Comparison of ENCODE assay signal across 18 cellular contexts in the genomic region with DNA sequence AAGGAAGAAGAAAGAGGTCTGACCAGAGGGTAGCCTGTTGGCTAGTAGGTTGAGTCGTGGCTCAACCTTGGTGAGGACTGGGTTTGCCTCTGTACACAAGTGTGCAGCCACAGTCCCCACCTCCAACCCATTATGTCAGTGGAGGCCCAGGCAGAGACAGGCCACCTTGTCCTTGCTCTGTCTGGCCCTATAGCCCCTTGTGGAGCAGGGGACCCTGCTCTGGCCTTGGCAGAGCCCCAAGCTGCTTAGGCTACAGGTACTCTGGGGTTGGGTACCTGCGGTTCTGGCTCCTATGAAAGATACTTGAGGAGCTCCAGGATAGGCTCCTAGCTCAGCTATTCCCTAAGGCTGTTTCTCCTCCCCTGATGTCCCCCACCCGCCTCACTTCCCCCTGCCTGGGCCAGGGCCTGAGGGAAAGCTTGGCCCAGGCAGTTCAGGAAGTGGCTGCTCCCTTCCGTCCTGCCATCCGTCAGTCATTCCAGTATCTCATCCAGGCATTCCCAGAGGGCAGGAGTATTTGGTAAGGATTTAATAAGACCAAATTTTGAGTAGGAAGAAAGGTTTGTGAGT. TPM values are rescaled to one million over a fixed set of nuclear protein-coding genes. Genes with fewer than 3 reads are reported as not detected.
"Had no signal": no experiment of that assay in that cellular context is flagged by ENCODE, and none has a peak within 500 bp of the region (broad histone marks: within the 10 kb centered on the region; RNA-seq: fewer than 3 reads in every experiment).

No MANE protein-coding gene starts in this region.

- H3K27ac ChIP-seq: ascending aorta, ovary, thyroid gland, uterus had no signal

- H3K9me3 ChIP-seq: ascending aorta, ovary, thyroid gland, uterus had no signal

- ATAC-seq: activated CD8-positive, alpha-beta T cell treated with anti-CD3 and anti-CD28 coated beads for 36 hours; activated T-helper 17 cell treated with anti-CD3 and anti-CD28 coated beads, Interleukin-2, amount 50 U/mL, for 72 hours; natural killer cell had no signal

- H3K36me3 ChIP-seq: ascending aorta, ovary, thyroid gland, uterus had no signal

- DNase-seq: activated CD4-positive, alpha-beta T cell treated with anti-CD3 and anti-CD28 coated beads, Interleukin-2, amount 10 ng/mL, durations not matched to agents 24 days and 14 days; activated CD8-positive, alpha-beta T cell treated with anti-CD3 and anti-CD28 coated beads for 36 hours; activated naive CD4-positive, alpha-beta T cell treated with anti-CD3 and anti-CD28 coated beads, Interleukin-2, amount 10 ng/mL, durations not matched to agents 7 days and 5 days; activated T-cell treated with anti-CD3 and anti-CD28 coated beads, Interleukin-2, amount 50 U/mL, for 1 hour; cortex of kidney; effector memory CD4-positive, alpha-beta T cell; natural killer cell; ovary; stimulated activated CD4-positive, alpha-beta T cell treated with anti-CD3 and anti-CD28 coated beads, Interleukin-12 subunit alpha, Interleukin-12 subunit beta, amount 100 ng/mL, for 4 hours; stimulated activated CD4-positive, alpha-beta T cell treated with anti-CD3 and anti-CD28 coated beads, Interleukin-1b, Interleukin-23, amount 100 ng/mL, for 48 hours; stimulated activated CD8-positive, alpha-beta memory T cell treated with anti-CD3 and anti-CD28 coated beads, Interleukin-4, amount 100 ng/mL, for 48 hours; stimulated activated naive CD4-positive, alpha-beta T cell; thyroid gland; uterus had no signal

- FAIRE-seq: keratinocyte had no signal

- H3K9me3 Mint-ChIP-seq: activated CD4-positive, alpha-beta T cell treated with anti-CD3 and anti-CD28 coated beads, Interleukin-2, amount 10 ng/mL, durations not matched to agents 24 days and 14 days; activated CD8-positive, alpha-beta T cell treated with anti-CD3 and anti-CD28 coated beads for 36 hours; activated naive CD4-positive, alpha-beta T cell treated with anti-CD3 and anti-CD28 coated beads, Interleukin-2, amount 10 ng/mL, durations not matched to agents 7 days and 5 days; activated T-helper 17 cell treated with anti-CD3 and anti-CD28 coated beads, Interleukin-2, amount 50 U/mL, for 72 hours; natural killer cell; T-helper 1 cell treated with Interleukin-12 subunit alpha and Interleukin-12 subunit beta and Interleukin-4 antibody, amounts not matched to agents 30 μg/mL and 1 μg/mL, for 36 hours had no signal

- H3K27me3 ChIP-seq: ascending aorta, ovary, thyroid gland, uterus had no signal

- H3K27ac Mint-ChIP-seq: activated CD4-positive, alpha-beta T cell treated with anti-CD3 and anti-CD28 coated beads, Interleukin-2, amount 10 ng/mL, durations not matched to agents 24 days and 14 days; activated CD8-positive, alpha-beta T cell treated with anti-CD3 and anti-CD28 coated beads for 36 hours; activated naive CD4-positive, alpha-beta T cell treated with anti-CD3 and anti-CD28 coated beads, Interleukin-2, amount 10 ng/mL, durations not matched to agents 7 days and 5 days; activated T-helper 17 cell treated with anti-CD3 and anti-CD28 coated beads, Interleukin-2, amount 50 U/mL, for 72 hours; natural killer cell; T-helper 1 cell treated with Interleukin-12 subunit alpha and Interleukin-12 subunit beta and Interleukin-4 antibody, amounts not matched to agents 30 μg/mL and 1 μg/mL, for 36 hours had no signal

- H3K4me1 Mint-ChIP-seq: activated CD4-positive, alpha-beta T cell treated with anti-CD3 and anti-CD28 coated beads, Interleukin-2, amount 10 ng/mL, durations not matched to agents 24 days and 14 days; activated naive CD4-positive, alpha-beta T cell treated with anti-CD3 and anti-CD28 coated beads, Interleukin-2, amount 10 ng/mL, durations not matched to agents 7 days and 5 days; activated T-helper 17 cell treated with anti-CD3 and anti-CD28 coated beads, Interleukin-2, amount 50 U/mL, for 72 hours; natural killer cell had no signal

- H3K4me3 Mint-ChIP-seq: activated CD4-positive, alpha-beta T cell treated with anti-CD3 and anti-CD28 coated beads, Interleukin-2, amount 10 ng/mL, durations not matched to agents 24 days and 14 days; activated CD8-positive, alpha-beta T cell treated with anti-CD3 and anti-CD28 coated beads for 36 hours; activated naive CD4-positive, alpha-beta T cell treated with anti-CD3 and anti-CD28 coated beads, Interleukin-2, amount 10 ng/mL, durations not matched to agents 7 days and 5 days; activated T-helper 17 cell treated with anti-CD3 and anti-CD28 coated beads, Interleukin-2, amount 50 U/mL, for 72 hours; natural killer cell; T-helper 1 cell treated with Interleukin-12 subunit alpha and Interleukin-12 subunit beta and Interleukin-4 antibody, amounts not matched to agents 30 μg/mL and 1 μg/mL, for 36 hours had no signal

- H3K36me3 Mint-ChIP-seq: activated naive CD4-positive, alpha-beta T cell treated with anti-CD3 and anti-CD28 coated beads, Interleukin-2, amount 10 ng/mL, durations not matched to agents 7 days and 5 days; natural killer cell had no signal

- H3K4me1 ChIP-seq: ascending aorta, uterus had no signal

- H3K4me3 ChIP-seq: ascending aorta, ovary, thyroid gland, uterus had no signal

RNA-seq across cellular contexts. Expression of a gene that starts 44.0 kb away (rescaled TPM):
- total RNA-seq: activated CD8-positive, alpha-beta T cell treated with anti-CD3 and anti-CD28 coated beads for 36 hours; natural killer cell had no signal
- polyA plus RNA-seq: keratinocyte had no signal
